ENCODE assay signal across 24 cellular contexts in the genomic region with DNA sequence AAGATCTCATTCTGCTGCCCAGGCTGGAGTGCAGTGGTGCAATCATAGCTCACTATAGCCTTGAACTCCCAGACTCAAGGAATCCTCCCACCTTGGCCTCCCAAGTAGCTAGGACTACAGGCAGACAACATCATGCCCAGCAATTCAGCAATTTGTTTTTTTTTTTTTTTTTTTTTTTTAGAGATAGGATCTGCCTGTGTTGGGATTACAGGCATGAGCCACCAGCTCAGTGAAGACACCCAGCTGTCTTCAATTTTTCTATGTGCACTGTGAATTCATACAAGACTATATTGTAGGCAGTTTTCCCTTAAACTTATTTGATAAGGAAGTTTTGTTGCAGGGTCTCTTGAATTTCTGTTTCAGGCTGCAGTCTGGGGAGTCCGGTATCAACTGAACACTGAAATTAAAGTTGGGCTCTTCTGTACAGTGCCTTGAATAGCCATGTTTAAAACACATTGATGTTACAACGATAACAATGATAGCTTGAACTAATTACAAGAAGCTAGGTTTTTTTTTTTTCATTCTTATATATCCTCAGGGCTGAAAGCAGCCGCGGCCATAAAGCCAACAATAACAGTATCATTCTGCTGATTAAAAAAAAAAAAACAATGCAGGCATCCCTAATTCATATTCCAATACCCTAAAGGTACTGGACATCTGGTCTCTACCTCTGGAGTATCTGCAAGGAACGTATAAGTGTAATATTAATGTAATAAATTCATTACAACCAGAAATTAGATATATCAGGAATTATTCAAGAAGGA.
"Had no signal": no experiment of that assay in that cellular context is flagged by ENCODE, and none has a peak within 500 bp of the region (broad histone marks: within the 10 kb centered on the region; RNA-seq: fewer than 3 reads in every experiment).

No MANE protein-coding gene starts in this region.

- H3K4me3 ChIP-seq: pancreas, psoas muscle, right lobe of liver, sigmoid colon, stomach, thoracic aorta, thyroid gland, tibial nerve, upper lobe of left lung, vagina had no signal

- DNase-seq: nephron progenitor cell; nucleus accumbens; pancreas; psoas muscle; right cardiac atrium; right lobe of liver; sigmoid colon; small intestine; stimulated activated CD4-positive, alpha-beta T cell treated with anti-CD3 and anti-CD28 coated beads, Interleukin-15, amount 100 ng/mL, for 24 hours; stimulated activated CD4-positive, alpha-beta T cell treated with anti-CD3 and anti-CD28 coated beads, Interleukin-2, amount 100 ng/mL, for 24 hours; stimulated activated CD4-positive, alpha-beta T cell treated with anti-CD3 and anti-CD28 coated beads, Interleukin-2, amount 100 ng/mL, for 48 hours; stimulated activated CD4-positive, alpha-beta T cell treated with anti-CD3 and anti-CD28 coated beads, Interleukin-4, amount 100 ng/mL, for 24 hours; stimulated activated naive B cell treated with anti-CD40 and anti-IgM and Interleukin-4, amounts not matched to agents 10 μg/mL and 1 μg/mL and 100 μg/mL, for 72 hours; stimulated activated naive CD4-positive, alpha-beta T cell treated with Interleukin-2 at 50 U/mL for 16 hours; stomach; thyroid gland; trophoblast cell; upper lobe of left lung had no signal

- H3K36me3 ChIP-seq: neutrophil, pancreas, right lobe of liver had no signal

- H3K4me1 ChIP-seq: pancreas, psoas muscle, right lobe of liver, sigmoid colon, stomach, thyroid gland, tibial nerve, upper lobe of left lung, vagina had no signal

- ATAC-seq: natural killer cell treated with Interleukin-12 subunit alpha and Interleukin-12 subunit beta and Interleukin-15 and Interleukin-18, amount 100 ng/mL, for 72 hours; pancreas; psoas muscle; right cardiac atrium; right lobe of liver; stimulated activated effector memory CD8-positive, alpha-beta T cell treated with anti-CD3 and anti-CD28 coated beads, Interleukin-12 subunit alpha, Interleukin-12 subunit beta, amount 100 ng/mL, for 72 hours; stimulated activated naive B cell treated with anti-CD40 and anti-IgM and Interleukin-4, amounts not matched to agents 10 μg/mL and 1 μg/mL and 100 μg/mL, for 72 hours had no signal

- H3K27ac ChIP-seq: neutrophil, pancreas, psoas muscle, right lobe of liver, sigmoid colon, stomach, thoracic aorta, thyroid gland, tibial nerve, upper lobe of left lung, vagina had no signal

- H3K9me3 ChIP-seq: neutrophil, pancreas, psoas muscle, right lobe of liver, sigmoid colon, stomach, thoracic aorta, thyroid gland, tibial nerve, upper lobe of left lung, vagina had no signal

- H3K27me3 ChIP-seq: neutrophil, pancreas, right lobe of liver, sigmoid colon, stomach, thyroid gland, tibial nerve, upper lobe of left lung, vagina had no signal
